Comparison of ENCODE assay signal across 8 cellular contexts in the genomic region with DNA sequence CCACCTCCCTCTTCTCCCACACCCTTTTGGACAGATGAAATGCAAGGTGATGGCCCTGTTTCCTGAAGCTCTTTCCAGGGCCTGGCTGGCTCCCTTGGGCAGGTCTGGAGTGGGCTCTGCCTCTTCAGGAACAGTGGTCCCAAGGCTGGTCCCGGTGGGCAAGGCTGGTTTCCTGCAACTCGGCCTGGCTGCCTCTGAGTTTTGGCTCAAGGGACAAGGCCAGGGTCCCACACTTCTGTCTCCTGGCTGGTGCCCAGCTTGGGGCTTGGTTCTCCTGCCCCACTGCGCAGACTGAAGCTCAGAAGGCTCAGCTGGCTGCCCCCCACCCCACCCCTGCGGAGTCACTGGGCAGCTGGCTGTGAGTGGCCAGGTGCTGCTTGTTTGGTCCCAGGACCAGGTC. TPM values are rescaled to one million over a fixed set of nuclear protein-coding genes. Genes with fewer than 3 reads are reported as not detected.
DNase-seq lines count a peak whose midpoint lies in the region; ATAC-seq, FAIRE-seq and TF ChIP-seq lines count a peak whose summit lies in the region.

No MANE protein-coding gene starts in this region.

- POLR2A ChIA-PET in naive thymus-derived CD4-positive, alpha-beta T cell (lab: Charles Lee), result interaction anchor here (2.0 kb wide), 1 partner anchor 36 kb away, joined by 8 read pairs; a partner anchor contains a TSS

- TF ChIP-seq CTCF in AG09309 (IDR thresholded peaks at IDR 0.05; ENCODE audit: control insufficient read depth, insufficient read depth, low read depth, low read length, missing control alignments), result no peak

- peaks cover 10 to 25% (median 22%) of the 10 kb centered on the region in 3 donors for H3K4me1 Mint-ChIP-seq in IgD-negative memory B cell
- peaks cover 33% of the 10 kb centered on the region for H3K4me1 Mint-ChIP-seq in central memory CD8-positive, alpha-beta T cell
- H3K4me1 Mint-ChIP-seq in naive thymus-derived CD4-positive, alpha-beta T cell, result peaks cover 8 to 29% (median 23%) of the 10 kb centered on the region in 7 donors

- DNase-seq in AG09309 (ENCODE audit: low read depth), result no peak
- DNase-seq in central memory CD8-positive, alpha-beta T cell (ENCODE audit: low spot score in 2 of 2), result no peak
- DNase-seq in naive thymus-derived CD4-positive, alpha-beta T cell, result no peak
- DNase-seq in frontal cortex (ENCODE audit: low spot score in 2 of 2), result no peak
- DNase-seq in anterior cingulate cortex (lab: John Stamatoyannopoulos, UW), result no peak
- DNase-seq in NCI-H1694 (lab: John Stamatoyannopoulos, UW), result no peak

- H3K36me3 ChIP-seq in naive thymus-derived CD4-positive, alpha-beta T cell (ENCODE audit: control insufficient read depth in 2 of 3, insufficient read depth in 3 of 3, low read length in 3 of 3), result peaks cover 2 to 9% (median 6%) of the 10 kb centered on the region in 3 experiments

- peak overlapping the region; percentile 94 to 97 (median 96) for H3K27ac Mint-ChIP-seq in IgD-negative memory B cell
- no peak overlapping the region for H3K27ac Mint-ChIP-seq in central memory CD8-positive, alpha-beta T cell (ENCODE audit: low read depth)
- H3K27ac Mint-ChIP-seq in naive thymus-derived CD4-positive, alpha-beta T cell, result peak overlapping the region in 7 of 9 donors; percentile 23 to 93 (median 84)

- no peaks in the 10 kb centered on the region for H3K9me3 Mint-ChIP-seq in IgD-negative memory B cell
- no peaks in the 10 kb centered on the region for H3K9me3 Mint-ChIP-seq in central memory CD8-positive, alpha-beta T cell
- peaks cover 0 to 9% (median 0%) of the 10 kb centered on the region in 11 donors for H3K9me3 Mint-ChIP-seq in naive thymus-derived CD4-positive, alpha-beta T cell

- no peak for FAIRE-seq in frontal cortex (lab: Jason Lieb, UNC)

- H3K27me3 Mint-ChIP-seq in IgD-negative memory B cell, result no peaks in the 10 kb centered on the region
- no peaks in the 10 kb centered on the region for H3K27me3 Mint-ChIP-seq in central memory CD8-positive, alpha-beta T cell
- H3K27me3 Mint-ChIP-seq in naive thymus-derived CD4-positive, alpha-beta T cell, result peaks cover 0 to 10% (median 0%) of the 10 kb centered on the region in 5 donors

- no peaks in the 10 kb centered on the region for H3K9me3 ChIP-seq in naive thymus-derived CD4-positive, alpha-beta T cell (ENCODE audit: control insufficient read depth in 2 of 3, low read length in 3 of 3)

- peak overlapping the region; percentile 80 for H3K4me3 ChIP-seq in AG09309 (ENCODE audit: control insufficient read depth, low read depth, low read length)
- H3K4me3 ChIP-seq in naive thymus-derived CD4-positive, alpha-beta T cell (ENCODE audit: low read length), result no peak overlapping the region

- peak overlapping the region; percentile 89 to 96 (median 94) for H3K4me3 Mint-ChIP-seq in IgD-negative memory B cell
- H3K4me3 Mint-ChIP-seq in central memory CD8-positive, alpha-beta T cell, result peak overlapping the region; percentile 85
- H3K4me3 Mint-ChIP-seq in naive thymus-derived CD4-positive, alpha-beta T cell, result peak overlapping the region in 9 of 10 donors; percentile 54 to 98 (median 85)

- CTCF ChIA-PET in naive thymus-derived CD4-positive, alpha-beta T cell (lab: Charles Lee), result interaction anchor here (0.5 to 1.4 kb wide), 2 partner anchors 85 to 154 kb away, joined by 3 to 4 read pairs; no protein-coding TSS in a partner anchor

- no peak for ATAC-seq in central memory CD8-positive, alpha-beta T cell (replicated peaks; ENCODE audit: extremely low read depth, poor library complexity, severe bottlenecking)
- ATAC-seq in naive thymus-derived CD4-positive, alpha-beta T cell, result no peak
- ATAC-seq in HG02870 (IDR thresholded peaks at IDR 0.05; ENCODE audit: unreplicated experiment), result no peak

- intact Hi-C loops in naive thymus-derived CD4-positive, alpha-beta T cell (cut with micrococcal nuclease), result loop anchor here in 1 of 2 donors (10.0 kb wide), 1 partner anchor 222 kb away; a partner anchor contains a TSS

- no peaks in the 10 kb centered on the region for H3K27me3 ChIP-seq in naive thymus-derived CD4-positive, alpha-beta T cell (ENCODE audit: control insufficient read depth in 2 of 2, insufficient read depth in 2 of 2, low read length in 2 of 2)

- peaks cover 0 to 29% of the 10 kb centered on the region in 2 donors for H3K4me1 ChIP-seq in naive thymus-derived CD4-positive, alpha-beta T cell (ENCODE audit: control insufficient read depth in 2 of 2, insufficient read depth in 2 of 2, low read length in 2 of 2)

- H3K36me3 Mint-ChIP-seq in IgD-negative memory B cell, result peaks cover 6% of the 10 kb centered on the region
- peaks cover 28% of the 10 kb centered on the region for H3K36me3 Mint-ChIP-seq in central memory CD8-positive, alpha-beta T cell (ENCODE audit: insufficient read depth)
- peaks cover 2 to 15% (median 6%) of the 10 kb centered on the region in 5 donors for H3K36me3 Mint-ChIP-seq in naive thymus-derived CD4-positive, alpha-beta T cell

- H3K27ac ChIP-seq in naive thymus-derived CD4-positive, alpha-beta T cell (ENCODE audit: low read depth, low read length), result no peak overlapping the region

RNA-seq across cellular contexts. Expression of a gene that starts 3.8 kb away (rescaled TPM):
- 1,302 TPM for polyA plus RNA-seq in IgD-negative memory B cell
- total RNA-seq in naive thymus-derived CD4-positive, alpha-beta T cell, result 1,000 to 10,000 TPM in 4 of 5 experiments, 100 to 1,000 TPM in 1; 971 to 4,639 (median 1,185) TPM
- polyA plus RNA-seq in naive thymus-derived CD4-positive, alpha-beta T cell, result 1,000 to 10,000 TPM; 1,098 to 1,433 TPM
- total RNA-seq in frontal cortex, result 5,358 TPM

RNA-seq across cellular contexts. Expression of a gene that starts 11.7 kb away (rescaled TPM):
- 0.83 TPM for polyA plus RNA-seq in IgD-negative memory B cell
- total RNA-seq in naive thymus-derived CD4-positive, alpha-beta T cell, result 1 to 10 TPM in 2 of 5 experiments, under 1 TPM in 3; 0.56 to 1.6 (median 0.70) TPM
- polyA plus RNA-seq in naive thymus-derived CD4-positive, alpha-beta T cell, result not detected
- total RNA-seq in frontal cortex, result 4.9 TPM

RNA-seq across cellular contexts. Expression of a gene that starts 35.7 kb away (rescaled TPM):
- 25.6 TPM for polyA plus RNA-seq in IgD-negative memory B cell
- 10 to 100 TPM; 28.8 to 57.0 (median 43.6) TPM for total RNA-seq in naive thymus-derived CD4-positive, alpha-beta T cell
- 10 to 100 TPM in 1 of 2 donors, 1 to 10 TPM in 1; 9.0 to 20.1 TPM for polyA plus RNA-seq in naive thymus-derived CD4-positive, alpha-beta T cell
- total RNA-seq in frontal cortex, result 21.6 TPM
